1 cellular context compared by ENCODE assay signal in genomic region chr10:124354411-124355382, GRCh38.
TF ChIP-seq lines count a peak whose summit lies in the region.

No MANE protein-coding gene starts in this region.

TF ChIP-seq in HepG2, 621 proteins besides CTCF, POLR2A, EP300 and RAD21 (continued from another document and continues in another):
- TF ChIP-seq, protein P1, sequence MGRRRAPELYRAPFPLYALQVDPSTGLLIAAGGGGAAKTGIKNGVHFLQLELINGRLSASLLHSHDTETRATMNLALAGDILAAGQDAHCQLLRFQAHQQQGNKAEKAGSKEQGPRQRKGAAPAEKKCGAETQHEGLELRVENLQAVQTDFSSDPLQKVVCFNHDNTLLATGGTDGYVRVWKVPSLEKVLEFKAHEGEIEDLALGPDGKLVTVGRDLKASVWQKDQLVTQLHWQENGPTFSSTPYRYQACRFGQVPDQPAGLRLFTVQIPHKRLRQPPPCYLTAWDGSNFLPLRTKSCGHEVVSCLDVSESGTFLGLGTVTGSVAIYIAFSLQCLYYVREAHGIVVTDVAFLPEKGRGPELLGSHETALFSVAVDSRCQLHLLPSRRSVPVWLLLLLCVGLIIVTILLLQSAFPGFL (CRISPR knock-in tag; IDR thresholded peaks at IDR 0.05) = no peak
- no peak for TF ChIP-seq ZFYVE20 (CRISPR knock-in tag; IDR thresholded peaks at IDR 0.05; ENCODE audit: borderline replicate concordance, low read depth)
- TF ChIP-seq ZNF138 (CRISPR knock-in tag; IDR thresholded peaks at IDR 0.05; ENCODE audit: low read depth) = no peak
- peak; percentile 91 for TF ChIP-seq ZNF24 (IDR thresholded peaks at IDR 0.05)
- TF ChIP-seq DPF2 (CRISPR knock-in tag; IDR thresholded peaks at IDR 0.05; ENCODE audit: borderline replicate concordance, low read depth) = no peak
- TF ChIP-seq IRF2 (CRISPR knock-in tag; IDR thresholded peaks at IDR 0.05) = no peak; the same call in 1 of the 2 replicates
- TF ChIP-seq SRF (IDR thresholded peaks at IDR 0.05; ENCODE audit: low read depth, low read length) = no peak
- TF ChIP-seq SAFB2 (CRISPR knock-in tag; IDR thresholded peaks at IDR 0.05; ENCODE audit: borderline replicate concordance, low read depth) = no peak
- TF ChIP-seq CENPBD1 (CRISPR knock-in tag; IDR thresholded peaks at IDR 0.05; ENCODE audit: borderline replicate concordance, low read depth) = no peak
- TF ChIP-seq ZC3H13 (CRISPR knock-in tag; IDR thresholded peaks at IDR 0.05) = no peak
- peak; percentile 72; the same call in 1 of the 2 replicates for TF ChIP-seq TBX2 (CRISPR knock-in tag; IDR thresholded peaks at IDR 0.05; ENCODE audit: borderline replicate concordance)
- no peak for TF ChIP-seq NCOR1 (IDR thresholded peaks at IDR 0.05; ENCODE audit: borderline replicate concordance, low read length)
- TF ChIP-seq SMARCE1 (IDR thresholded peaks at IDR 0.05; ENCODE audit: borderline replicate concordance) = no peak
- peak; percentile 17; the same call in 1 of the 2 replicates for TF ChIP-seq HMG20A (CRISPR knock-in tag; IDR thresholded peaks at IDR 0.05; ENCODE audit: borderline replicate concordance)
- peak; percentile 55; the same call in 1 of the 2 replicates for TF ChIP-seq MYC (CRISPR knock-in tag; IDR thresholded peaks at IDR 0.05; ENCODE audit: borderline replicate concordance)
- peak; percentile 55 for TF ChIP-seq SAP130 (CRISPR knock-in tag; IDR thresholded peaks at IDR 0.05; ENCODE audit: low read depth)
- TF ChIP-seq CEBPG (CRISPR knock-in tag; IDR thresholded peaks at IDR 0.05) = peak; percentile 56
- no peak for TF ChIP-seq HDAC6 (IDR thresholded peaks at IDR 0.05; ENCODE audit: low read depth, low read length)
- no peak for TF ChIP-seq ZBTB20 (CRISPR knock-in tag; IDR thresholded peaks at IDR 0.05; ENCODE audit: borderline replicate concordance, low read depth)
- TF ChIP-seq PRMT3 (CRISPR knock-in tag; IDR thresholded peaks at IDR 0.05; ENCODE audit: borderline replicate concordance, low read depth) = no peak
- no peak for TF ChIP-seq ZNF234 (CRISPR knock-in tag; conservative IDR thresholded peaks at IDR 0.05)
- no peak for TF ChIP-seq REXO4 (CRISPR knock-in tag; IDR thresholded peaks at IDR 0.05; ENCODE audit: borderline replicate concordance)
- no peak for TF ChIP-seq RFXANK (CRISPR knock-in tag; IDR thresholded peaks at IDR 0.05)
- TF ChIP-seq ONECUT2 (CRISPR knock-in tag; IDR thresholded peaks at IDR 0.05) = no peak
- no peak for TF ChIP-seq ZBTB33 (CRISPR knock-in tag; IDR thresholded peaks at IDR 0.05)
- TF ChIP-seq MEIS1 (CRISPR knock-in tag; IDR thresholded peaks at IDR 0.05; ENCODE audit: borderline replicate concordance) = no peak
- TF ChIP-seq ZNF383 (CRISPR knock-in tag; IDR thresholded peaks at IDR 0.05; ENCODE audit: borderline replicate concordance) = no peak
- no peak for TF ChIP-seq ZNF577 (CRISPR knock-in tag; IDR thresholded peaks at IDR 0.05; ENCODE audit: borderline replicate concordance, low read depth)
- TF ChIP-seq ZHX2 (IDR thresholded peaks at IDR 0.05; ENCODE audit: low read depth) = no peak
- TF ChIP-seq ZHX2 (CRISPR knock-in tag; IDR thresholded peaks at IDR 0.05; ENCODE audit: borderline replicate concordance) = no peak
- no peak for TF ChIP-seq ZNF33A (CRISPR knock-in tag; IDR thresholded peaks at IDR 0.05; ENCODE audit: borderline replicate concordance)
- TF ChIP-seq ZNF761 (CRISPR knock-in tag; conservative IDR thresholded peaks at IDR 0.05) = no peak
- TF ChIP-seq TCF7L2 (IDR thresholded peaks at IDR 0.05; ENCODE audit: low read depth, low read length) = no peak
- no peak for TF ChIP-seq SOX13 (IDR thresholded peaks at IDR 0.05)
- no peak for TF ChIP-seq SOX13 (CRISPR knock-in tag; conservative IDR thresholded peaks at IDR 0.05 in 1 of 2, IDR thresholded peaks at IDR 0.05 in 1 of 2)
- TF ChIP-seq RFXAP (CRISPR knock-in tag; IDR thresholded peaks at IDR 0.05; ENCODE audit: borderline replicate concordance) = no peak
- TF ChIP-seq ZNF674 (CRISPR knock-in tag; IDR thresholded peaks at IDR 0.05; ENCODE audit: low read depth) = no peak
- TF ChIP-seq ZNF225 (CRISPR knock-in tag; IDR thresholded peaks at IDR 0.05) = no peak
- no peak for TF ChIP-seq HNRNPH1 (optimal IDR thresholded peaks at IDR 0.05; ENCODE audit: low read depth, low read length)
- no peak for TF ChIP-seq MTA1 (CRISPR knock-in tag; IDR thresholded peaks at IDR 0.05; ENCODE audit: borderline replicate concordance)
- no peak for TF ChIP-seq BHLHE40 (IDR thresholded peaks at IDR 0.05; ENCODE audit: low read length)
- TF ChIP-seq, protein P2, sequence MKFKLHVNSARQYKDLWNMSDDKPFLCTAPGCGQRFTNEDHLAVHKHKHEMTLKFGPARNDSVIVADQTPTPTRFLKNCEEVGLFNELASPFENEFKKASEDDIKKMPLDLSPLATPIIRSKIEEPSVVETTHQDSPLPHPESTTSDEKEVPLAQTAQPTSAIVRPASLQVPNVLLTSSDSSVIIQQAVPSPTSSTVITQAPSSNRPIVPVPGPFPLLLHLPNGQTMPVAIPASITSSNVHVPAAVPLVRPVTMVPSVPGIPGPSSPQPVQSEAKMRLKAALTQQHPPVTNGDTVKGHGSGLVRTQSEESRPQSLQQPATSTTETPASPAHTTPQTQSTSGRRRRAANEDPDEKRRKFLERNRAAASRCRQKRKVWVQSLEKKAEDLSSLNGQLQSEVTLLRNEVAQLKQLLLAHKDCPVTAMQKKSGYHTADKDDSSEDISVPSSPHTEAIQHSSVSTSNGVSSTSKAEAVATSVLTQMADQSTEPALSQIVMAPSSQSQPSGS (CRISPR knock-in tag; IDR thresholded peaks at IDR 0.05) = no peak
- no peak for TF ChIP-seq ARID2 (CRISPR knock-in tag; IDR thresholded peaks at IDR 0.05; ENCODE audit: borderline replicate concordance)
- TF ChIP-seq TP53 (CRISPR knock-in tag; conservative IDR thresholded peaks at IDR 0.05) = no peak
- no peak for TF ChIP-seq SP5 (CRISPR knock-in tag; IDR thresholded peaks at IDR 0.05; ENCODE audit: borderline replicate concordance, low read depth)
- TF ChIP-seq ZNF44 (CRISPR knock-in tag; IDR thresholded peaks at IDR 0.05) = no peak
- no peak for TF ChIP-seq ZNF792 (CRISPR knock-in tag; IDR thresholded peaks at IDR 0.05)
- no peak for TF ChIP-seq NPAS2 (CRISPR knock-in tag; IDR thresholded peaks at IDR 0.05; ENCODE audit: borderline replicate concordance)
- no peak for TF ChIP-seq XBP1 (CRISPR knock-in tag; IDR thresholded peaks at IDR 0.05)
- TF ChIP-seq CBX5 (CRISPR knock-in tag; IDR thresholded peaks at IDR 0.05; ENCODE audit: borderline replicate concordance) = no peak
- TF ChIP-seq SOX6 (IDR thresholded peaks at IDR 0.05) = no peak
- TF ChIP-seq SOX6 (CRISPR knock-in tag; IDR thresholded peaks at IDR 0.05) = peak; percentile 35; the same call in 1 of the 2 replicates
- TF ChIP-seq, protein P3, sequence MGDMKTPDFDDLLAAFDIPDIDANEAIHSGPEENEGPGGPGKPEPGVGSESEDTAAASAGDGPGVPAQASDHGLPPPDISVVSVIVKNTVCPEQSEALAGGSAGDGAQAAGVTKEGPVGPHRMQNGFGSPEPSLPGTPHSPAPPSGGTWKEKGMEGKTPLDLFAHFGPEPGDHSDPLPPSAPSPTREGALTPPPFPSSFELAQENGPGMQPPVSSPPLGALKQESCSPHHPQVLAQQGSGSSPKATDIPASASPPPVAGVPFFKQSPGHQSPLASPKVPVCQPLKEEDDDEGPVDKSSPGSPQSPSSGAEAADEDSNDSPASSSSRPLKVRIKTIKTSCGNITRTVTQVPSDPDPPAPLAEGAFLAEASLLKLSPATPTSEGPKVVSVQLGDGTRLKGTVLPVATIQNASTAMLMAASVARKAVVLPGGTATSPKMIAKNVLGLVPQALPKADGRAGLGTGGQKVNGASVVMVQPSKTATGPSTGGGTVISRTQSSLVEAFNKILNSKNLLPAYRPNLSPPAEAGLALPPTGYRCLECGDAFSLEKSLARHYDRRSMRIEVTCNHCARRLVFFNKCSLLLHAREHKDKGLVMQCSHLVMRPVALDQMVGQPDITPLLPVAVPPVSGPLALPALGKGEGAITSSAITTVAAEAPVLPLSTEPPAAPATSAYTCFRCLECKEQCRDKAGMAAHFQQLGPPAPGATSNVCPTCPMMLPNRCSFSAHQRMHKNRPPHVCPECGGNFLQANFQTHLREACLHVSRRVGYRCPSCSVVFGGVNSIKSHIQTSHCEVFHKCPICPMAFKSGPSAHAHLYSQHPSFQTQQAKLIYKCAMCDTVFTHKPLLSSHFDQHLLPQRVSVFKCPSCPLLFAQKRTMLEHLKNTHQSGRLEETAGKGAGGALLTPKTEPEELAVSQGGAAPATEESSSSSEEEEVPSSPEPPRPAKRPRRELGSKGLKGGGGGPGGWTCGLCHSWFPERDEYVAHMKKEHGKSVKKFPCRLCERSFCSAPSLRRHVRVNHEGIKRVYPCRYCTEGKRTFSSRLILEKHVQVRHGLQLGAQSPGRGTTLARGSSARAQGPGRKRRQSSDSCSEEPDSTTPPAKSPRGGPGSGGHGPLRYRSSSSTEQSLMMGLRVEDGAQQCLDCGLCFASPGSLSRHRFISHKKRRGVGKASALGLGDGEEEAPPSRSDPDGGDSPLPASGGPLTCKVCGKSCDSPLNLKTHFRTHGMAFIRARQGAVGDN (CRISPR knock-in tag; IDR thresholded peaks at IDR 0.05) = peak; percentile 50
- no peak for TF ChIP-seq ZNF30 (CRISPR knock-in tag; IDR thresholded peaks at IDR 0.05)
- no peak for TF ChIP-seq ZNF512B (CRISPR knock-in tag; IDR thresholded peaks at IDR 0.05; ENCODE audit: borderline replicate concordance)
- TF ChIP-seq ZBTB3 (CRISPR knock-in tag; IDR thresholded peaks at IDR 0.05; ENCODE audit: borderline replicate concordance, low read depth) = no peak
- TF ChIP-seq KMT2A (CRISPR knock-in tag; IDR thresholded peaks at IDR 0.05) = no peak
